ENCODE assay signal across 9 cellular contexts in genomic region chr19:8367327-8368001, GRCh38. TPM values are rescaled to one million over a fixed set of nuclear protein-coding genes. Genes with fewer than 3 reads are reported as not detected.
DNase-seq lines count a peak whose midpoint lies in the region; ATAC-seq and TF ChIP-seq lines count a peak whose summit lies in the region.
"Had no signal": no experiment of that assay in that cellular context is flagged by ENCODE, and none has a peak within 500 bp of the region (broad histone marks: within the 10 kb centered on the region; RNA-seq: fewer than 3 reads in every experiment).

No MANE protein-coding gene starts in this region.

- peaks cover 26% of the 10 kb centered on the region for H3K4me1 Mint-ChIP-seq in neural progenitor cell

- no peaks in the 10 kb centered on the region for H3K9me3 ChIP-seq in neural progenitor cell (ENCODE audit: low read depth)

- peaks cover 10% of the 10 kb centered on the region for H3K4me1 ChIP-seq in neural progenitor cell

- H3K79me2 ChIP-seq in neural progenitor cell (ENCODE audit: low read depth) = no peaks in the 10 kb centered on the region

- DNase-seq in DMS53 (lab: John Stamatoyannopoulos, UW) (peak; percentile 73), DMS53 treated with DMSO at 0.1 percent for 48 hours (lab: John Stamatoyannopoulos, UW; ENCODE audit: unreplicated experiment) (no peak), SW 1271 (lab: John Stamatoyannopoulos, UW) (peak; percentile 46 to 86), fibroblast of the conjunctiva (ENCODE audit: low read depth) (peak; percentile 95), neural progenitor cell (ENCODE audit: low spot score) (peak; percentile 68), KG1 (lab: John Stamatoyannopoulos, UW) (no peak)
- no peak for DNase-seq in activated naive CD4-positive, alpha-beta T cell treated with anti-CD3 and anti-CD28 coated beads, Interleukin-2, amount 50 U/mL, for 72 hours (ENCODE audit: low spot score in 2 of 2)

- H3K27ac Mint-ChIP-seq in neural progenitor cell = no peak overlapping the region
- H3K27ac Mint-ChIP-seq in activated naive CD4-positive, alpha-beta T cell treated with anti-CD3 and anti-CD28 coated beads, Interleukin-2, amount 50 U/mL, for 72 hours = no peak overlapping the region
- H3K27ac Mint-ChIP-seq: B cell had no signal

- peak overlapping the region; percentile 51 for H3K4me2 ChIP-seq in neural progenitor cell

- no peak for TF ChIP-seq CTCF in neural progenitor cell (IDR thresholded peaks at IDR 0.05)

- ATAC-seq in activated naive CD4-positive, alpha-beta T cell treated with anti-CD3 and anti-CD28 coated beads, Interleukin-2, amount 50 U/mL, for 72 hours = no peak
- ATAC-seq in GM19455 (IDR thresholded peaks at IDR 0.05; ENCODE audit: unreplicated experiment) = no peak

- H3K36me3 Mint-ChIP-seq in neural progenitor cell = no peaks in the 10 kb centered on the region
- H3K36me3 Mint-ChIP-seq in activated naive CD4-positive, alpha-beta T cell treated with anti-CD3 and anti-CD28 coated beads, Interleukin-2, amount 50 U/mL, for 72 hours = no peaks in the 10 kb centered on the region

- peak overlapping the region; percentile 49 for H3K4me3 Mint-ChIP-seq in neural progenitor cell
- H3K4me3 Mint-ChIP-seq: B cell had no signal

- peaks cover 49% of the 10 kb centered on the region for H3K27me3 ChIP-seq in neural progenitor cell

- no peaks in the 10 kb centered on the region for H3K9me3 Mint-ChIP-seq in neural progenitor cell
- no peaks in the 10 kb centered on the region for H3K9me3 Mint-ChIP-seq in activated naive CD4-positive, alpha-beta T cell treated with anti-CD3 and anti-CD28 coated beads, Interleukin-2, amount 50 U/mL, for 72 hours

- H3K27me3 Mint-ChIP-seq in neural progenitor cell (ENCODE audit: insufficient read depth, low read depth) = peaks cover 34% of the 10 kb centered on the region

- no peak overlapping the region for H3K27ac ChIP-seq in neural progenitor cell

- no peaks in the 10 kb centered on the region for H4K20me1 ChIP-seq in neural progenitor cell (ENCODE audit: low read depth)

- no peaks in the 10 kb centered on the region for H3K36me3 ChIP-seq in neural progenitor cell

- H3K4me3 ChIP-seq in neural progenitor cell = peak overlapping the region; percentile 10

- H3F3A ChIP-seq in neural progenitor cell (ENCODE audit: low read depth) = peaks cover 20% of the 10 kb centered on the region

- peak overlapping the region; percentile 15 for H2AFZ ChIP-seq in neural progenitor cell (replicated peaks)

- H3K9ac ChIP-seq in neural progenitor cell = no peak overlapping the region

RNA-seq across cellular contexts. Expression of gene ANGPTL4, which starts 3.5 kb away (rescaled TPM):
- total RNA-seq in neural progenitor cell (ENCODE audit: low replicate concordance) = 1.9 TPM in 1 of 2 replicates, not detected in the other
- 1 to 10 TPM in 1 of 2 donors, not detected in 1; 9.5 TPM for total RNA-seq in activated naive CD4-positive, alpha-beta T cell treated with anti-CD3 and anti-CD28 coated beads, Interleukin-2, amount 50 U/mL, for 72 hours
- total RNA-seq: B cell had no signal

RNA-seq across cellular contexts. Expression of gene RAB11B, which starts 22.7 kb away (rescaled TPM):
- total RNA-seq in neural progenitor cell (ENCODE audit: low replicate concordance) = 17.1 and 32.3 TPM in 2 replicates
- 10 to 100 TPM; 76.6 to 81.5 TPM for total RNA-seq in activated naive CD4-positive, alpha-beta T cell treated with anti-CD3 and anti-CD28 coated beads, Interleukin-2, amount 50 U/mL, for 72 hours

RNA-seq across cellular contexts. Expression of gene KANK3, which starts 24.4 kb away (rescaled TPM):
- total RNA-seq in neural progenitor cell (ENCODE audit: low replicate concordance) = 1.9 TPM in 1 of 2 replicates, not detected in the other
- total RNA-seq in activated naive CD4-positive, alpha-beta T cell treated with anti-CD3 and anti-CD28 coated beads, Interleukin-2, amount 50 U/mL, for 72 hours = 1 to 10 TPM; 1.5 to 1.7 TPM

RNA-seq across cellular contexts. Expression of gene MARCHF2, which starts 45.6 kb away (rescaled TPM):
- 27.0 and 72.7 TPM in 2 replicates for total RNA-seq in neural progenitor cell (ENCODE audit: low replicate concordance)
- total RNA-seq in activated naive CD4-positive, alpha-beta T cell treated with anti-CD3 and anti-CD28 coated beads, Interleukin-2, amount 50 U/mL, for 72 hours = 10 to 100 TPM in 1 of 2 donors, 1 to 10 TPM in 1; 7.3 to 14.9 TPM

RNA-seq across cellular contexts. Expression of gene RPS28, which starts 46.2 kb away (rescaled TPM):
- total RNA-seq in neural progenitor cell (ENCODE audit: low replicate concordance) = 296 and 550 TPM in 2 replicates
- total RNA-seq in activated naive CD4-positive, alpha-beta T cell treated with anti-CD3 and anti-CD28 coated beads, Interleukin-2, amount 50 U/mL, for 72 hours = 1,000 to 10,000 TPM; 2,643 to 2,829 TPM

Comparison
In these comparisons a context has a peak if more than half of its experiments do, and no peak if none do; other contexts are left out.
1. DNase-seq: peak in DMS53 (single experiment), SW 1271 (2 of 2), fibroblast of the conjunctiva (single experiment) and neural progenitor cell (single experiment); none in DMS53 treated with DMSO at 0.1 percent for 48 hours (single experiment), KG1 (single experiment) and activated naive CD4-positive, alpha-beta T cell treated with anti-CD3 and anti-CD28 coated beads, Interleukin-2, amount 50 U/mL, for 72 hours (0 of 2).